ENCODE assay signal across 1 cellular context in the genomic region with DNA sequence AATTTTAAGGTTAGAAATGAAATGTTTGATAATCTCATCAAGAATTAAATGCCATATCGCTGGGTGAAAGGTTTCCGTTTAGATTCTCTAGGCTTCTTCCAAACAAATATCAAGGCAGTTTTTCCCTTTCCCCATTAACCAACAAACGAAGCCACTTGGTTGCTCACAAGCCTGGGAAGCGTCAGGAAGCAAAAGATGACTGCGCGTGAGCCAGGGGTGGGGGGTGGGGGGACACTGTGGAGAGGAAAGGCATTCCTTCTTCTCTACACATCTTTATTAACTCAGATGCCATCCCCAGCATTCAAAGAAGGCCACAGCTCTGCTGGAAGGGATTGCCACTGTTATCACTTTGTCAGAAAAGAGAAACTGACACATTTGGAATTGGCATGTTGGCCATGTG.
TF ChIP-seq lines count a peak whose summit lies in the region.

No MANE protein-coding gene starts in this region.

TF ChIP-seq in SK-N-SH, 30 proteins besides CTCF, POLR2A, EP300 and RAD21 (continued from another document):
- TF ChIP-seq REST (IDR thresholded peaks at IDR 0.05; ENCODE audit: low read depth, low read length) (no peak), FOXM1 (IDR thresholded peaks at IDR 0.05; ENCODE audit: low read depth) (no peak)
